Comparison of ENCODE assay signal across 7 cellular contexts in genomic region chr2:40187054-40187453, GRCh38.
"Had no signal": no experiment of that assay in that cellular context is flagged by ENCODE, and none has a peak within 500 bp of the region (broad histone marks: within the 10 kb centered on the region; RNA-seq: fewer than 3 reads in every experiment).

No MANE protein-coding gene starts in this region.

- H3K27ac Mint-ChIP-seq: H9 had no signal

- H2AFZ ChIP-seq: GM23248 had no signal

- H3K27ac ChIP-seq: GM23248, HL-60 had no signal

- H3K9me3 Mint-ChIP-seq: H9, IgD-negative memory B cell had no signal

- ATAC-seq: HepG2 had no signal

- H3K4me1 Mint-ChIP-seq: IgD-negative memory B cell had no signal

- H3K27me3 Mint-ChIP-seq: IgD-negative memory B cell had no signal

- H3K9ac ChIP-seq: GM23248 had no signal

- H3K4me3 ChIP-seq: GM23248 had no signal

- H3K4me3 Mint-ChIP-seq: H9, IgD-negative memory B cell had no signal

- DNase-seq: GM23248, GOT3, H9, HCEC 1CT had no signal
